14 cellular contexts compared by ENCODE assay signal in genomic region chr13:33526718-33527117, GRCh38.
DNase-seq lines count a peak whose midpoint lies in the region; ATAC-seq and TF ChIP-seq lines count a peak whose summit lies in the region.
"Had no signal": no experiment of that assay in that cellular context is flagged by ENCODE, and none has a peak within 500 bp of the region (broad histone marks: within the 10 kb centered on the region; RNA-seq: fewer than 3 reads in every experiment).

No MANE protein-coding gene starts in this region.

- peaks cover 25 to 30% of the 10 kb centered on the region in 2 donors for H3K27me3 Mint-ChIP-seq in effector memory CD8-positive, alpha-beta T cell

- H3K27ac Mint-ChIP-seq in effector memory CD8-positive, alpha-beta T cell: peak overlapping the region in 1 of 2 donors; percentile 77
- H3K27ac Mint-ChIP-seq: T-helper 1 cell treated with Interleukin-12 subunit alpha and Interleukin-12 subunit beta and Interleukin-4 antibody, amounts not matched to agents 30 μg/mL and 1 μg/mL, for 36 hours had no signal

- H3K9me3 Mint-ChIP-seq in effector memory CD8-positive, alpha-beta T cell: no peaks in the 10 kb centered on the region

- TF ChIP-seq CTCF in DND-41 (IDR thresholded peaks at IDR 0.05; ENCODE audit: borderline replicate concordance, extremely low read depth, low read length, poor library complexity, severe bottlenecking): no peak

- H3K9me3 ChIP-seq in DND-41 (ENCODE audit: insufficient read depth, low read length, severe bottlenecking): no peaks in the 10 kb centered on the region
- H3K9me3 ChIP-seq: SK-N-SH had no signal

- H3K27me3 ChIP-seq in DND-41 (ENCODE audit: insufficient read depth, low read length, poor library complexity): no peaks in the 10 kb centered on the region

- no peaks in the 10 kb centered on the region for H4K20me1 ChIP-seq in DND-41 (ENCODE audit: insufficient read depth, low read length)

- peak overlapping the region in 1 of 2 donors; percentile 32 for H3K4me3 Mint-ChIP-seq in effector memory CD8-positive, alpha-beta T cell
- H3K4me3 Mint-ChIP-seq: T-helper 1 cell treated with Interleukin-12 subunit alpha and Interleukin-12 subunit beta and Interleukin-4 antibody, amounts not matched to agents 30 μg/mL and 1 μg/mL, for 36 hours had no signal

- H3K4me2 ChIP-seq in DND-41 (ENCODE audit: insufficient read depth, low read length): no peak overlapping the region
- H3K4me2 ChIP-seq: SK-N-SH had no signal

- H3K4me3 ChIP-seq in DND-41 (ENCODE audit: low read depth in 1 of 2, low read length in 2 of 2): no peak overlapping the region

- H3K36me3 Mint-ChIP-seq in effector memory CD8-positive, alpha-beta T cell (ENCODE audit: insufficient read depth): peaks cover 3% of the 10 kb centered on the region

- H2AFZ ChIP-seq in DND-41 (ENCODE audit: low read depth, low read length): peak overlapping the region; percentile 8; the same call in 1 of the 2 replicates

- H3K4me1 ChIP-seq in DND-41 (ENCODE audit: insufficient read depth, low read length): no peaks in the 10 kb centered on the region

- peaks cover 2 to 6% of the 10 kb centered on the region in 2 donors for H3K4me1 Mint-ChIP-seq in effector memory CD8-positive, alpha-beta T cell (ENCODE audit: low read depth in 2 of 2)

- no peaks in the 10 kb centered on the region for H3K36me3 ChIP-seq in DND-41 (ENCODE audit: insufficient read depth, low read length)

- H3K79me2 ChIP-seq in DND-41 (ENCODE audit: insufficient read depth, low read length): no peaks in the 10 kb centered on the region

- H3K27ac ChIP-seq in DND-41 (ENCODE audit: low read length): no peak overlapping the region

- H3K9ac ChIP-seq in DND-41 (ENCODE audit: low read depth, low read length): no peak overlapping the region
- H3K9ac ChIP-seq: SK-N-SH had no signal

- ATAC-seq in DND-41 (ENCODE audit: insufficient read depth, low read depth): no peak
- peak; percentile 32 for ATAC-seq in effector memory CD8-positive, alpha-beta T cell (replicated peaks)

- DNase-seq in DND-41: no peak
- peak; percentile 36 for DNase-seq in NAMALWA (ENCODE audit: low spot score)
- no peak for DNase-seq in effector memory CD8-positive, alpha-beta T cell
- peak; percentile 46 for DNase-seq in pons (ENCODE audit: low spot score)
- no peak for DNase-seq in NCI-H1092 treated with DMSO at 0.1 percent for 48 hours (lab: John Stamatoyannopoulos, UW)
- no peak for DNase-seq in NCI-H524 treated with DMSO at 0.1 percent for 48 hours (lab: John Stamatoyannopoulos, UW)
- no peak for DNase-seq in activated naive CD4-positive, alpha-beta T cell treated with anti-CD3 and anti-CD28 coated beads, Interleukin-2, amount 50 U/mL, for 16 hours
- DNase-seq: H7, Kasumi-1, NCI-H146, NCI-H2107, NCI-H748 treated with DMSO at 0.1 percent for 48 hours, SK-N-SH had no signal

Comparison
In these comparisons a context has a peak if more than half of its experiments do, and no peak if none do; other contexts are left out.
1. DNase-seq: peak in NAMALWA (single experiment) and pons (single experiment); none in DND-41 (single experiment), effector memory CD8-positive, alpha-beta T cell (0 of 3), NCI-H1092 treated with DMSO at 0.1 percent for 48 hours (single experiment), NCI-H524 treated with DMSO at 0.1 percent for 48 hours (single experiment) and activated naive CD4-positive, alpha-beta T cell treated with anti-CD3 and anti-CD28 coated beads, Interleukin-2, amount 50 U/mL, for 16 hours (single experiment).